In the genomic region with DNA sequence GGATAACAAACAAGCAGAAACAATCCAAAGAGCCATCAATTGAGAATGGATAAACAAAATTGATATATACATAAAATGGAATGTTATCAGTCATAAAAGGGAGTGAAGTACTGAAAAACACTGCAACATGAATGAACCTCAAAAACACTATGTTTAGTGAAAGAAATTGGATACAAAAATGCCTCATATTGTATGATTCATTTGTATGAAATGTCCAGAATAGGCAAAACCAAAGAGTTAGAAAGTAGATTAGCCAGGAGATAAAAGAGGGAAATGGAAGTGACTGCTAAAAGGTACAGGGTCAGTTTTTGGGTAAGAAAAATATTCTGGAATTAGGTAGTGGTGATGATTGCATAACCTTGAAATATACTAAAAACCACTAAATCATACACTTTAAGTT, we compare ENCODE assay signal across 21 cellular contexts. TPM values are rescaled to one million over a fixed set of nuclear protein-coding genes. Genes with fewer than 3 reads are reported as not detected.
A peak's percentile ranks its signal among the peaks of the same experiment; 100 is the strongest.
DNase-seq lines count a peak whose midpoint lies in the region; TF ChIP-seq lines count a peak whose summit lies in the region.
"Had no signal": no experiment of that assay in that cellular context is flagged by ENCODE, and none has a peak within 500 bp of the region (broad histone marks: within the 10 kb centered on the region; RNA-seq: fewer than 3 reads in every experiment).

No MANE protein-coding gene starts in this region.

- H3K79me2 ChIP-seq in GM23248 (ENCODE audit: insufficient read depth), result no peaks in the 10 kb centered on the region

- no peaks in the 10 kb centered on the region for H3K9me3 ChIP-seq in GM23248 (ENCODE audit: low read depth)
- no peaks in the 10 kb centered on the region for H3K9me3 ChIP-seq in skeletal muscle satellite cell (replicated peaks; ENCODE audit: low read length)
- H3K9me3 ChIP-seq: A549, BE2C, SJSA1 had no signal

- H3K27me3 ChIP-seq in GM23248 (replicated peaks; ENCODE audit: insufficient read depth), result peaks cover 10% of the 10 kb centered on the region; the same call in 1 of the 2 replicates
- H3K27me3 ChIP-seq in skeletal muscle satellite cell (ENCODE audit: control insufficient read depth, insufficient read depth, low read length), result peaks cover 3% of the 10 kb centered on the region
- H3K27me3 ChIP-seq: SJSA1 had no signal

- H3F3A ChIP-seq in GM23248 (ENCODE audit: insufficient read depth), result peaks cover 9% of the 10 kb centered on the region

- H3K27ac Mint-ChIP-seq in T-helper 2 cell treated with Interferon-gamma antibody and Interleukin-4, amounts not matched to agents 5 μg/mL and 100 μg/mL, for 36 hours, result no peak overlapping the region
- H3K27ac Mint-ChIP-seq: CD4-positive, CD25-positive, alpha-beta regulatory T cell; T-helper 1 cell treated with Interleukin-12 subunit alpha and Interleukin-12 subunit beta and Interleukin-4 antibody, amounts not matched to agents 30 μg/mL and 1 μg/mL, for 36 hours had no signal

- no peaks in the 10 kb centered on the region for H3K36me3 Mint-ChIP-seq in T-helper 2 cell treated with Interferon-gamma antibody and Interleukin-4, amounts not matched to agents 5 μg/mL and 100 μg/mL, for 36 hours (ENCODE audit: low read depth)
- H3K36me3 Mint-ChIP-seq: CD4-positive, CD25-positive, alpha-beta regulatory T cell had no signal

- DNase-seq in GM23248 (peak; percentile 35), RPMI7951 (ENCODE audit: low read depth) (peak; percentile 12), choroid plexus epithelial cell (ENCODE audit: low read depth) (peak; percentile 30), NCI-H2029 treated with DMSO at 0.1 percent for 48 hours (lab: John Stamatoyannopoulos, UW) (no peak), H4 (ENCODE audit: low spot score) (no peak)
- DNase-seq in T-helper 2 cell treated with Interferon-gamma antibody and Interleukin-4, amounts not matched to agents 5 μg/mL and 100 μg/mL, for 36 hours (ENCODE audit: low spot score), result no peak
- DNase-seq: BE2C; CD4-positive, CD25-positive, alpha-beta regulatory T cell; GOT3; Kasumi-1; NCI-H1092 treated with DMSO at 0.1 percent for 48 hours; NCI-H1436 treated with DMSO at 0.1 percent for 48 hours; NCI-H1930; NCI-H226; NCI-H510A treated with DMSO at 0.1 percent for 48 hours; NCI-H774 had no signal

- H3K9ac ChIP-seq in GM23248 (no peak overlapping the region), skeletal muscle satellite cell (ENCODE audit: low read depth, low read length) (no peak overlapping the region)

- TF ChIP-seq CTCF in choroid plexus epithelial cell (conservative IDR thresholded peaks at IDR 0.05; ENCODE audit: low read depth, low read length), result no peak

- H2AFZ ChIP-seq in GM23248, result no peak overlapping the region

- H3K9me2 ChIP-seq in GM23248 (ENCODE audit: insufficient read depth), result no peaks in the 10 kb centered on the region

- H3K4me1 ChIP-seq in GM23248 (ENCODE audit: insufficient read depth), result peaks cover 10% of the 10 kb centered on the region
- peaks cover 19% of the 10 kb centered on the region for H3K4me1 ChIP-seq in skeletal muscle satellite cell (ENCODE audit: control insufficient read depth, insufficient read depth, low read length)
- H3K4me1 ChIP-seq: A549, BE2C had no signal

- H3K4me3 Mint-ChIP-seq in T-helper 2 cell treated with Interferon-gamma antibody and Interleukin-4, amounts not matched to agents 5 μg/mL and 100 μg/mL, for 36 hours, result no peak overlapping the region
- H3K4me3 Mint-ChIP-seq: CD4-positive, CD25-positive, alpha-beta regulatory T cell; T-helper 1 cell treated with Interleukin-12 subunit alpha and Interleukin-12 subunit beta and Interleukin-4 antibody, amounts not matched to agents 30 μg/mL and 1 μg/mL, for 36 hours had no signal

- no peak overlapping the region for H3K4me3 ChIP-seq in GM23248
- H3K4me3 ChIP-seq in choroid plexus epithelial cell (ENCODE audit: low read depth, low read length), result no peak overlapping the region
- H3K4me3 ChIP-seq in skeletal muscle satellite cell (ENCODE audit: low read length), result no peak overlapping the region
- H3K4me3 ChIP-seq: A549, GM12878, SJSA1 had no signal

- H3K36me3 ChIP-seq in GM23248 (ENCODE audit: low read depth) (no peaks in the 10 kb centered on the region), skeletal muscle satellite cell (ENCODE audit: insufficient read depth, low read length) (no peaks in the 10 kb centered on the region)
- H3K36me3 ChIP-seq: BE2C, SJSA1 had no signal

- no peaks in the 10 kb centered on the region for H4K20me1 ChIP-seq in GM23248 (ENCODE audit: insufficient read depth)

- H3K4me2 ChIP-seq in GM23248 (ENCODE audit: unreplicated experiment), result no peak overlapping the region
- peak overlapping the region; percentile 39 for H3K4me2 ChIP-seq in skeletal muscle satellite cell (ENCODE audit: low read length)
- H3K4me2 ChIP-seq: A549 had no signal

- H3K4me1 Mint-ChIP-seq in T-helper 2 cell treated with Interferon-gamma antibody and Interleukin-4, amounts not matched to agents 5 μg/mL and 100 μg/mL, for 36 hours (ENCODE audit: low read depth), result no peaks in the 10 kb centered on the region
- H3K4me1 Mint-ChIP-seq: CD4-positive, CD25-positive, alpha-beta regulatory T cell had no signal

- in situ Hi-C loops in GM23248 (cut with MboI), result no loop called here

- H3K27ac ChIP-seq in GM23248, result no peak overlapping the region
- H3K27ac ChIP-seq: A549, SJSA1 had no signal

- peaks cover 4% of the 10 kb centered on the region for H3K9me3 Mint-ChIP-seq in T-helper 2 cell treated with Interferon-gamma antibody and Interleukin-4, amounts not matched to agents 5 μg/mL and 100 μg/mL, for 36 hours

- peaks cover 46% of the 10 kb centered on the region for H3K27me3 Mint-ChIP-seq in T-helper 2 cell treated with Interferon-gamma antibody and Interleukin-4, amounts not matched to agents 5 μg/mL and 100 μg/mL, for 36 hours (ENCODE audit: low read depth)

RNA-seq across cellular contexts. Expression of a gene that starts 9.8 kb away (rescaled TPM):
- 45.1 and 95.2 TPM in 2 replicates for total RNA-seq in GM23248 (2014; rRNA removed; shearing (Covaris generic))
- 58.6 and 61.5 TPM in 2 replicates for polyA plus RNA-seq in GM23248 (2016; fragmentation: Nextera tagmentation; extraction: Ambion mirVana)
- total RNA-seq in RPMI7951 (2014; rRNA removed; shearing (Covaris generic)), result 37.4 and 49.1 TPM in 2 replicates
- 55.3 and 72.8 TPM in 2 replicates for total RNA-seq in skeletal muscle satellite cell (2012; rRNA removed)
- total RNA-seq in H4 (2014; rRNA removed; shearing (Covaris generic)), result 41.9 and 49.7 TPM in 2 replicates

Comparison
In these comparisons a context has a peak if more than half of its experiments do, and no peak if none do; other contexts are left out.
1. DNase-seq: peak in GM23248 (single experiment), RPMI7951 (single experiment) and choroid plexus epithelial cell (single experiment); none in NCI-H2029 treated with DMSO at 0.1 percent for 48 hours (single experiment), T-helper 2 cell treated with Interferon-gamma antibody and Interleukin-4, amounts not matched to agents 5 μg/mL and 100 μg/mL, for 36 hours (single experiment) and H4 (single experiment).